28 cellular contexts compared by ENCODE assay signal in the genomic region with DNA sequence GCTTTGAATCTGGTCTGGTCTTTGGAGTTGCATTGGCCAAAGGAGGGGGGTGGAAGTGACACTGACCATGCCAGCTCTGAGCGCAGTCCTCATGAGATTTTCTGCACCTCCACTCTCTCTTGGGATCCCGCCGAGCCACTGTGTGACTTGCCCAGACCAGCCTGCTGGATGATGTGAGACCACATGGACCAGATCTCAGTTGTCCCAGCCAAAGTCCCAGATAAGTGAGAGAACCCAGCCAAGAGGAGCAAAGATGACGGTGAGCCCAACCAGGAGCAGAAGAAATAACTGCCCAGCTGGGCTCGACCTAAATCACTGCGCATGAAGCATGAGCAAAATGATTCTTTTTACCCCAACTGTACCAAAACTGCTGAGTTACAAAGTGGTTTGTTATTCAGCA.
"Had no signal": no experiment of that assay in that cellular context is flagged by ENCODE, and none has a peak within 500 bp of the region (broad histone marks: within the 10 kb centered on the region; RNA-seq: fewer than 3 reads in every experiment).

No MANE protein-coding gene starts in this region.

- H3K4me3 Mint-ChIP-seq: stimulated activated effector memory CD8-positive, alpha-beta T cell treated with anti-CD3 and anti-CD28 coated beads, Interleukin-12 subunit alpha, Interleukin-12 subunit beta, amount 100 ng/mL, for 72 hours; stimulated activated memory B cell treated with anti-CD40 and anti-IgM and Interleukin-4, amounts not matched to agents 10 μg/mL and 1 μg/mL and 100 μg/mL, for 72 hours; stimulated activated naive B cell treated with anti-CD40 and anti-IgM and Interleukin-4, amounts not matched to agents 10 μg/mL and 1 μg/mL and 100 μg/mL, for 72 hours; stimulated activated naive CD8-positive, alpha-beta T cell treated with anti-CD3 and anti-CD28 coated beads, Interleukin-15, amount 100 ng/mL, for 72 hours; stimulated activated naive CD8-positive, alpha-beta T cell treated with anti-CD3 and anti-CD28 coated beads, Interleukin-15, Interleukin-2, amounts not matched to agents 100 ng/mL and 50 ng/mL, for 24 hours; type B pancreatic cell had no signal

- H3K27me3 Mint-ChIP-seq: stimulated activated memory B cell treated with anti-CD40 and anti-IgM and Interleukin-4, amounts not matched to agents 10 μg/mL and 1 μg/mL and 100 μg/mL, for 72 hours; stimulated activated naive CD8-positive, alpha-beta T cell treated with anti-CD3 and anti-CD28 coated beads, Interleukin-15, Interleukin-2, amounts not matched to agents 100 ng/mL and 50 ng/mL, for 24 hours had no signal

- H3K4me1 Mint-ChIP-seq: stimulated activated effector memory CD8-positive, alpha-beta T cell treated with anti-CD3 and anti-CD28 coated beads, Interleukin-12 subunit alpha, Interleukin-12 subunit beta, amount 100 ng/mL, for 72 hours; stimulated activated memory B cell treated with anti-CD40 and anti-IgM and Interleukin-4, amounts not matched to agents 10 μg/mL and 1 μg/mL and 100 μg/mL, for 72 hours; stimulated activated naive B cell treated with anti-CD40 and anti-IgM and Interleukin-4, amounts not matched to agents 10 μg/mL and 1 μg/mL and 100 μg/mL, for 72 hours; stimulated activated naive CD8-positive, alpha-beta T cell treated with anti-CD3 and anti-CD28 coated beads, Interleukin-15, amount 100 ng/mL, for 72 hours had no signal

- H3K9me3 ChIP-seq: testis, thoracic aorta, thyroid gland, tibial artery, transverse colon, upper lobe of right lung, uterus, vagina had no signal

- H3K27me3 ChIP-seq: stomach, suprapubic skin, testis, thyroid gland, tibial nerve, transverse colon, upper lobe of left lung, upper lobe of right lung, uterus, vagina had no signal

- H3K36me3 Mint-ChIP-seq: stimulated activated effector memory CD8-positive, alpha-beta T cell treated with anti-CD3 and anti-CD28 coated beads, Interleukin-12 subunit alpha, Interleukin-12 subunit beta, amount 100 ng/mL, for 72 hours; stimulated activated memory B cell treated with anti-CD40 and anti-IgM and Interleukin-4, amounts not matched to agents 10 μg/mL and 1 μg/mL and 100 μg/mL, for 72 hours; stimulated activated naive B cell treated with anti-CD40 and anti-IgM and Interleukin-4, amounts not matched to agents 10 μg/mL and 1 μg/mL and 100 μg/mL, for 72 hours; type B pancreatic cell had no signal

- H3K27ac Mint-ChIP-seq: stimulated activated effector memory CD8-positive, alpha-beta T cell treated with anti-CD3 and anti-CD28 coated beads, Interleukin-12 subunit alpha, Interleukin-12 subunit beta, amount 100 ng/mL, for 72 hours; stimulated activated memory B cell treated with anti-CD40 and anti-IgM and Interleukin-4, amounts not matched to agents 10 μg/mL and 1 μg/mL and 100 μg/mL, for 72 hours; stimulated activated naive B cell treated with anti-CD40 and anti-IgM and Interleukin-4, amounts not matched to agents 10 μg/mL and 1 μg/mL and 100 μg/mL, for 72 hours; stimulated activated naive CD8-positive, alpha-beta T cell treated with anti-CD3 and anti-CD28 coated beads, Interleukin-15, amount 100 ng/mL, for 72 hours; stimulated activated naive CD8-positive, alpha-beta T cell treated with anti-CD3 and anti-CD28 coated beads, Interleukin-15, Interleukin-2, amounts not matched to agents 100 ng/mL and 50 ng/mL, for 24 hours; type B pancreatic cell had no signal

- H3K27ac ChIP-seq: stomach, suprapubic skin, testis, thyroid gland, tibial artery, tibial nerve, transverse colon, upper lobe of left lung, upper lobe of right lung, uterus, vagina had no signal

- ATAC-seq: stimulated activated effector memory CD8-positive, alpha-beta T cell treated with anti-CD3 and anti-CD28 coated beads, Interleukin-12 subunit alpha, Interleukin-12 subunit beta, amount 100 ng/mL, for 72 hours; stimulated activated memory B cell treated with anti-CD40 and anti-IgM and Interleukin-4, amounts not matched to agents 10 μg/mL and 1 μg/mL and 100 μg/mL, for 72 hours; stimulated activated naive B cell treated with anti-CD40 and anti-IgM and Interleukin-4, amounts not matched to agents 10 μg/mL and 1 μg/mL and 100 μg/mL, for 72 hours; stimulated activated naive CD8-positive, alpha-beta T cell treated with anti-CD3 and anti-CD28 coated beads, Interleukin-15, amount 100 ng/mL, for 72 hours; stimulated activated naive CD8-positive, alpha-beta T cell treated with anti-CD3 and anti-CD28 coated beads, Interleukin-15, Interleukin-2, amounts not matched to agents 100 U/mL and 50 U/mL, for 24 hours; upper lobe of right lung had no signal

- H3K4me3 ChIP-seq: stomach, suprapubic skin, testis, thoracic aorta, thyroid gland, tibial artery, tibial nerve, transverse colon, upper lobe of left lung, upper lobe of right lung, uterus, vagina had no signal

- DNase-seq: stimulated activated CD4-positive, alpha-beta T cell treated with anti-CD3 and anti-CD28 coated beads, Interleukin-2, amount 100 ng/mL, for 48 hours; stimulated activated CD4-positive, alpha-beta T cell treated with anti-CD3 and anti-CD28 coated beads, Interleukin-4, amount 100 ng/mL, for 1 hour; stimulated activated CD4-positive, alpha-beta T cell treated with anti-CD3 and anti-CD28 coated beads, Interleukin-4, amount 100 ng/mL, for 24 hours; stimulated activated CD4-positive, alpha-beta T cell treated with anti-CD3 and anti-CD28 coated beads, Interleukin-4, amount 100 ng/mL, for 4 hours; stimulated activated CD8-positive, alpha-beta memory T cell treated with anti-CD3 and anti-CD28 coated beads, Interleukin-4, amount 100 ng/mL, for 48 hours; stimulated activated naive B cell treated with anti-CD40 and anti-IgM and Interleukin-4, amounts not matched to agents 10 μg/mL and 1 μg/mL and 100 μg/mL, for 72 hours; stimulated activated naive CD4-positive, alpha-beta T cell; stimulated activated naive CD4-positive, alpha-beta T cell treated with Interleukin-2 at 50 U/mL for 16 hours; stimulated activated naive CD8-positive, alpha-beta T cell treated with anti-CD3 and anti-CD28 coated beads, Interleukin-15, amount 100 ng/mL, for 72 hours; stimulated activated naive CD8-positive, alpha-beta T cell treated with anti-CD3 and anti-CD28 coated beads, Interleukin-15, Interleukin-2, amounts not matched to agents 100 U/mL and 50 U/mL, for 24 hours; stomach; substantia nigra; testis; thyroid gland; tibial artery; transverse colon; trophoblast cell; upper lobe of left lung; upper lobe of right lung; uterus had no signal

- H3K4me1 ChIP-seq: stomach, suprapubic skin, testis, thyroid gland, tibial artery, tibial nerve, transverse colon, upper lobe of left lung, upper lobe of right lung, uterus, vagina had no signal

- H3K9me3 Mint-ChIP-seq: stimulated activated naive CD8-positive, alpha-beta T cell treated with anti-CD3 and anti-CD28 coated beads, Interleukin-15, Interleukin-2, amounts not matched to agents 100 ng/mL and 50 ng/mL, for 24 hours; type B pancreatic cell had no signal

- H3K36me3 ChIP-seq: stomach, suprapubic skin, thoracic aorta, thyroid gland, tibial artery, tibial nerve, transverse colon, upper lobe of left lung, upper lobe of right lung, uterus, vagina had no signal
